ENCODE assay signal across 30 cellular contexts in the genomic region with DNA sequence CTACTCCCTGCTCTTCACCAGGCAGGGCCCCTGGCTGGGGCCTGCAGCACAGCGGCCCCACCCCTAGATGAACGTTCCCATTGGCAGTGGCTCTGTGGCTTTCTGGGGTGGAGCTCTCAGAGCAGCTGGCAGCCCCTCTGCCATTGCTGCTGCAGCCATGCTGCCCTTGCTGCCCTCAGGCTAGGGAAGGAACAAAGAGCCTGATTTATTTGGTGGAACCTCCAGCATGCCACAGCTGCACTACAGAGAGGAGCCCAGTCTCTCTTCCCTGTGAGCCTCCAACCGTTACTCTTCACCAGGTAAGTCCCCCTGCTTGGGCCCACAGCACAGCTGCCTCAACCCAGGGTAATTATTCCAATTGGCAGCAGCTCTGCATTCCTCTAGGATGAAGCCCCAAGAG. TPM values are rescaled to one million over a fixed set of nuclear protein-coding genes. Genes with fewer than 3 reads are reported as not detected.
DNase-seq lines count a peak whose midpoint lies in the region; ATAC-seq and TF ChIP-seq lines count a peak whose summit lies in the region.
"Had no signal": no experiment of that assay in that cellular context is flagged by ENCODE, and none has a peak within 500 bp of the region (broad histone marks: within the 10 kb centered on the region; RNA-seq: fewer than 3 reads in every experiment).

No MANE protein-coding gene starts in this region.

- peaks cover 6% of the 10 kb centered on the region for H3K4me1 ChIP-seq in SJCRH30

- DNase-seq in NCI-H748 (lab: John Stamatoyannopoulos, UW; ENCODE audit: unreplicated experiment) (peak; percentile 5), NCI-H748 treated with DMSO at 0.1 percent for 48 hours (lab: John Stamatoyannopoulos, UW) (no peak), SJCRH30 (peak; percentile 75 to 81), erythroblast (lab: John Stamatoyannopoulos, UW) (peak in 1 of 2 experiments; percentile 48), superior temporal gyrus (ENCODE audit: extremely low spot score) (no peak)
- peak in 1 of 2 donors; percentile 4 for DNase-seq in stimulated activated effector memory CD8-positive, alpha-beta T cell treated with anti-CD3 and anti-CD28 coated beads, Interleukin-12 subunit alpha, Interleukin-12 subunit beta, amount 100 ng/mL, for 72 hours (ENCODE audit: low spot score in 2 of 2)
- DNase-seq in activated naive CD4-positive, alpha-beta T cell treated with anti-CD3 and anti-CD28 coated beads, Interleukin-2, amount 10 ng/mL, durations not matched to agents 7 days and 5 days, result no peak
- DNase-seq: 8988T; ACHN; CD4-positive, alpha-beta T cell; DMS53; GDM1; MV-4-11; NCI-H1105; NCI-H1436 treated with DMSO at 0.1 percent for 48 hours; NCI-H187 treated with DMSO at 0.1 percent for 48 hours; NCI-H2171 treated with DMSO at 0.1 percent for 48 hours; NCI-H345; NCI-H510A treated with DMSO at 0.1 percent for 48 hours; SHP77 treated with DMSO at 0.1 percent for 48 hours; SK-N-SH; SW 1271 had no signal

- CTCF ChIA-PET in activated naive CD4-positive, alpha-beta T cell treated with anti-CD3 and anti-CD28 coated beads, Interleukin-2, amount 10 ng/mL, durations not matched to agents 7 days and 5 days (lab: Charles Lee), result no interaction called here

- H3K27ac ChIP-seq in SJCRH30, result peak overlapping the region; percentile 34
- H3K27ac ChIP-seq: BLaER1, HL-60 had no signal

- no peaks in the 10 kb centered on the region for H3K36me3 ChIP-seq in SJCRH30
- H3K36me3 ChIP-seq: BLaER1 had no signal

- H3K27me3 Mint-ChIP-seq in activated naive CD4-positive, alpha-beta T cell treated with anti-CD3 and anti-CD28 coated beads, Interleukin-2, amount 10 ng/mL, durations not matched to agents 7 days and 5 days, result peaks cover 36% of the 10 kb centered on the region

- no peak overlapping the region for H3K4me3 ChIP-seq in SJCRH30
- H3K4me3 ChIP-seq: BLaER1 had no signal

- no peak overlapping the region for H3K27ac Mint-ChIP-seq in stimulated activated effector memory CD8-positive, alpha-beta T cell treated with anti-CD3 and anti-CD28 coated beads, Interleukin-12 subunit alpha, Interleukin-12 subunit beta, amount 100 ng/mL, for 72 hours
- H3K27ac Mint-ChIP-seq in activated naive CD4-positive, alpha-beta T cell treated with anti-CD3 and anti-CD28 coated beads, Interleukin-2, amount 10 ng/mL, durations not matched to agents 7 days and 5 days, result no peak overlapping the region
- H3K27ac Mint-ChIP-seq: CD4-positive, alpha-beta T cell had no signal

- H3K4me1 Mint-ChIP-seq in stimulated activated effector memory CD8-positive, alpha-beta T cell treated with anti-CD3 and anti-CD28 coated beads, Interleukin-12 subunit alpha, Interleukin-12 subunit beta, amount 100 ng/mL, for 72 hours, result no peaks in the 10 kb centered on the region
- H3K4me1 Mint-ChIP-seq in activated naive CD4-positive, alpha-beta T cell treated with anti-CD3 and anti-CD28 coated beads, Interleukin-2, amount 10 ng/mL, durations not matched to agents 7 days and 5 days, result no peaks in the 10 kb centered on the region

- no peaks in the 10 kb centered on the region; the same call in 1 of the 2 replicates for H3K9me3 ChIP-seq in SJCRH30 (replicated peaks)
- H3K9me3 ChIP-seq: BLaER1, SK-N-SH had no signal

- no peak overlapping the region for H3K4me3 Mint-ChIP-seq in stimulated activated effector memory CD8-positive, alpha-beta T cell treated with anti-CD3 and anti-CD28 coated beads, Interleukin-12 subunit alpha, Interleukin-12 subunit beta, amount 100 ng/mL, for 72 hours
- H3K4me3 Mint-ChIP-seq in activated naive CD4-positive, alpha-beta T cell treated with anti-CD3 and anti-CD28 coated beads, Interleukin-2, amount 10 ng/mL, durations not matched to agents 7 days and 5 days, result no peak overlapping the region
- H3K4me3 Mint-ChIP-seq: CD4-positive, alpha-beta T cell had no signal

- H3K9me3 Mint-ChIP-seq in stimulated activated effector memory CD8-positive, alpha-beta T cell treated with anti-CD3 and anti-CD28 coated beads, Interleukin-12 subunit alpha, Interleukin-12 subunit beta, amount 100 ng/mL, for 72 hours, result no peaks in the 10 kb centered on the region
- H3K9me3 Mint-ChIP-seq in activated naive CD4-positive, alpha-beta T cell treated with anti-CD3 and anti-CD28 coated beads, Interleukin-2, amount 10 ng/mL, durations not matched to agents 7 days and 5 days, result no peaks in the 10 kb centered on the region
- H3K9me3 Mint-ChIP-seq: CD4-positive, alpha-beta T cell had no signal

- H3K27me3 ChIP-seq in SJCRH30, result no peaks in the 10 kb centered on the region
- H3K27me3 ChIP-seq: BLaER1 had no signal

- peak; percentile 19 for ATAC-seq in stimulated activated effector memory CD8-positive, alpha-beta T cell treated with anti-CD3 and anti-CD28 coated beads, Interleukin-12 subunit alpha, Interleukin-12 subunit beta, amount 100 ng/mL, for 72 hours
- no peak for ATAC-seq in GM19397 (IDR thresholded peaks at IDR 0.05; ENCODE audit: unreplicated experiment)
- ATAC-seq: Panc1 had no signal

- TF ChIP-seq POLR2A in erythroblast (IDR thresholded peaks at IDR 0.05; ENCODE audit: low read length), result peak; percentile 27

- H3K36me3 Mint-ChIP-seq in stimulated activated effector memory CD8-positive, alpha-beta T cell treated with anti-CD3 and anti-CD28 coated beads, Interleukin-12 subunit alpha, Interleukin-12 subunit beta, amount 100 ng/mL, for 72 hours, result no peaks in the 10 kb centered on the region
- no peaks in the 10 kb centered on the region for H3K36me3 Mint-ChIP-seq in activated naive CD4-positive, alpha-beta T cell treated with anti-CD3 and anti-CD28 coated beads, Interleukin-2, amount 10 ng/mL, durations not matched to agents 7 days and 5 days

RNA-seq across cellular contexts. Expression of a gene that starts 5.7 kb away (rescaled TPM):
- total RNA-seq in SJCRH30 (2014; rRNA removed; shearing (Covaris generic)), result not detected in 2 replicates
- total RNA-seq: Daoy, LHCN-M2, MCF 10A, OCI-LY7 had no signal

RNA-seq across cellular contexts. Expression of a gene that starts 24.1 kb away (rescaled TPM):
- total RNA-seq in SJCRH30 (2014; rRNA removed; shearing (Covaris generic)), result not detected in 2 replicates
- total RNA-seq: CD4-positive, alpha-beta T cell; Daoy; LHCN-M2; MCF 10A; OCI-LY7 had no signal

RNA-seq across cellular contexts. Expression of a gene that starts 45.4 kb away (rescaled TPM):
- total RNA-seq in SJCRH30 (2014; rRNA removed; shearing (Covaris generic)), result 4.4 and 4.7 TPM in 2 replicates

RNA-seq across cellular contexts. Expression of a gene that starts 47.4 kb away (rescaled TPM):
- not detected in 2 replicates for total RNA-seq in SJCRH30 (2014; rRNA removed; shearing (Covaris generic))
- total RNA-seq: CD4-positive, alpha-beta T cell; Daoy; LHCN-M2; MCF 10A; OCI-LY7 had no signal

Comparison
In these comparisons a context has a peak if more than half of its experiments do, and no peak if none do; other contexts are left out.
1. DNase-seq: peak in NCI-H748 (single experiment) and SJCRH30 (2 of 2); none in NCI-H748 treated with DMSO at 0.1 percent for 48 hours (single experiment), superior temporal gyrus (single experiment) and activated naive CD4-positive, alpha-beta T cell treated with anti-CD3 and anti-CD28 coated beads, Interleukin-2, amount 10 ng/mL, durations not matched to agents 7 days and 5 days (single experiment).